Comparison of ENCODE assay signal across 8 cellular contexts in the genomic region with DNA sequence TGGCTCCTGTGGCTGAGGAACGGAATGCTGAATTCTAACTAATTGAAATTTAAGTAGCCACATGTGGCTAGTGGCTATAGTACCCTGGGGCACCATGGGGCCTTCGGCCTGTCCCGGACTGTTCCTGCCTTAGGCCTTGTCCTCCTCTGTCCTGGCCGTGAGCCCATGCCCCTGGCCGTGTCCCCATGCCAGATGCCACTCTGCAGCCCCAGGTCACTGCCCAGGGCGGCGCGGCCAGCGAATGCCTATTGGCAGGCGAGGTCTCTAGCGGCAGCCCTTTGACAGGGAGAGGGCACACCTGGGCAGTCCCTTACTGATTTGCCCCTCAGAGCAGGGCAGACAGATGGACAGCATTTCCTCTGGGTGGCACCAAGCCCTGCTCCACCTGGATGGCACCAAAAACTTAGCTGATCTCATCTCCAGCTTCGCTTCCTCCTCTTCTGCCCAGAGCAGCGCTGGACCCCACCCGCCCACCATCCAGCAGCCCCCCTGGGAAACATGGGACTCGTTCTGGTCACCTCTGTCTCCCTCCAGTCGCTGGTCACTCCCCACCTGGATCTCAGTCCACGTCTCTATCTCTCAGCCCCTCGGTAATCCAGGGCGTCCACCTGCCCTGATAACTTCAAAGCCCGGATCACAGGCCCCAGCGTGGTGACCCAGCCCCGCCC. TPM values are rescaled to one million over a fixed set of nuclear protein-coding genes. Genes with fewer than 3 reads are reported as not detected.
A peak's percentile ranks its signal among the peaks of the same experiment; 100 is the strongest.
DNase-seq lines count a peak whose midpoint lies in the region; ATAC-seq and TF ChIP-seq lines count a peak whose summit lies in the region.

No MANE protein-coding gene starts in this region.

- peak overlapping the region; percentile 51 for H3K27ac ChIP-seq in temporal lobe (ENCODE audit: low read depth, low read length)

- POLR2A ChIA-PET in activated B cell treated with CpG ODN at 0.5 μM for 24 hours (lab: Charles Lee): interaction anchor here (0.6 to 6.1 kb wide), 19 partner anchors 9 to 293 kb away, joined by 3 to 93 read pairs (median 4); partner anchors contain the start of genes ATG16L1 and INPP5D

- TF ChIP-seq CTCF in activated B cell treated with CpG ODN at 0.5 μM for 24 hours (IDR thresholded peaks at IDR 0.05): no peak

- peak; percentile 2 for ATAC-seq in activated B cell treated with CpG ODN at 0.5 μM for 24 hours (ENCODE audit: low read depth)

- intact Hi-C loops in activated CD4-positive, alpha-beta T cell treated with anti-CD3 and anti-CD28 coated beads, Interleukin-2, amount 10 ng/mL, durations not matched to agents 24 days and 14 days (cut with micrococcal nuclease): loop anchor here (1.0 to 10.0 kb wide), 3 partner anchors 86 to 268 kb away; no protein-coding TSS in a partner anchor
- intact Hi-C loops in activated B cell treated with CpG ODN at 0.5 μM for 24 hours (cut with micrococcal nuclease): loop anchor here (1.0 to 5.0 kb wide), 3 partner anchors 56 to 102 kb away; partner anchors contain the start of gene ATG16L1

- peaks cover 58% of the 10 kb centered on the region for H3K4me1 Mint-ChIP-seq in activated CD4-positive, alpha-beta T cell treated with anti-CD3 and anti-CD28 coated beads, Interleukin-2, amount 10 ng/mL, durations not matched to agents 24 days and 14 days
- peaks cover 88% of the 10 kb centered on the region for H3K4me1 Mint-ChIP-seq in activated B cell treated with CpG ODN at 0.5 μM for 24 hours
- peaks cover 62 to 65% of the 10 kb centered on the region in 2 donors for H3K4me1 Mint-ChIP-seq in immature natural killer cell

- peaks cover 18% of the 10 kb centered on the region for H3K36me3 Mint-ChIP-seq in activated CD4-positive, alpha-beta T cell treated with anti-CD3 and anti-CD28 coated beads, Interleukin-2, amount 10 ng/mL, durations not matched to agents 24 days and 14 days (ENCODE audit: low read depth)
- H3K36me3 Mint-ChIP-seq in activated B cell treated with CpG ODN at 0.5 μM for 24 hours (ENCODE audit: low read depth) (peaks cover 23% of the 10 kb centered on the region), immature natural killer cell (peaks cover 0 to 4% (median 0%) of the 10 kb centered on the region in 3 donors)

- no peak for DNase-seq in activated CD4-positive, alpha-beta T cell treated with anti-CD3 and anti-CD28 coated beads, Interleukin-2, amount 10 ng/mL, durations not matched to agents 24 days and 14 days
- DNase-seq in activated CD4-positive, alpha-beta T cell treated with anti-CD3 and anti-CD28 coated beads, Interleukin-2, amount 50 U/mL, for 48 hours: no peak
- DNase-seq in activated B cell treated with CpG ODN at 0.5 μM for 24 hours (no peak), immature natural killer cell (no peak), GM19240 (ENCODE audit: insufficient read length, low spot score) (no peak), NCI-H128 (lab: John Stamatoyannopoulos, UW; ENCODE audit: unreplicated experiment) (no peak), GDM1 (lab: John Stamatoyannopoulos, UW) (no peak)

- H3K4me3 Mint-ChIP-seq in activated CD4-positive, alpha-beta T cell treated with anti-CD3 and anti-CD28 coated beads, Interleukin-2, amount 10 ng/mL, durations not matched to agents 24 days and 14 days: peak overlapping the region; percentile 87
- H3K4me3 Mint-ChIP-seq in activated B cell treated with CpG ODN at 0.5 μM for 24 hours (peak overlapping the region; percentile 93), immature natural killer cell (peak overlapping the region; percentile 77 to 92 (median 88))

- no peaks in the 10 kb centered on the region for H3K27me3 Mint-ChIP-seq in activated CD4-positive, alpha-beta T cell treated with anti-CD3 and anti-CD28 coated beads, Interleukin-2, amount 10 ng/mL, durations not matched to agents 24 days and 14 days
- H3K27me3 Mint-ChIP-seq in activated B cell treated with CpG ODN at 0.5 μM for 24 hours (no peaks in the 10 kb centered on the region), immature natural killer cell (ENCODE audit: low read depth in 3 of 3) (peaks cover 14 to 23% (median 19%) of the 10 kb centered on the region in 3 donors)

- no peaks in the 10 kb centered on the region for H3K9me3 Mint-ChIP-seq in activated CD4-positive, alpha-beta T cell treated with anti-CD3 and anti-CD28 coated beads, Interleukin-2, amount 10 ng/mL, durations not matched to agents 24 days and 14 days
- H3K9me3 Mint-ChIP-seq in activated B cell treated with CpG ODN at 0.5 μM for 24 hours: no peaks in the 10 kb centered on the region
- H3K9me3 Mint-ChIP-seq in immature natural killer cell: no peaks in the 10 kb centered on the region

- CTCF ChIA-PET in activated B cell treated with CpG ODN at 0.5 μM for 24 hours (lab: Charles Lee): interaction anchor here (1.0 to 2.1 kb wide), 6 partner anchors 10 to 31 kb away, joined by 3 to 7 read pairs (median 4); no protein-coding TSS in a partner anchor

- peak overlapping the region; percentile 86 for H3K27ac Mint-ChIP-seq in activated CD4-positive, alpha-beta T cell treated with anti-CD3 and anti-CD28 coated beads, Interleukin-2, amount 10 ng/mL, durations not matched to agents 24 days and 14 days
- H3K27ac Mint-ChIP-seq in activated B cell treated with CpG ODN at 0.5 μM for 24 hours (peak overlapping the region; percentile 100), immature natural killer cell (peak overlapping the region; percentile 45 to 95 (median 80))

RNA-seq across cellular contexts. Expression of gene DGKD, which starts 1.1 kb away (rescaled TPM):
- 49.1 and 52.8 TPM in 2 replicates for total RNA-seq in activated CD4-positive, alpha-beta T cell treated with anti-CD3 and anti-CD28 coated beads, Interleukin-2, amount 10 ng/mL, durations not matched to agents 24 days and 14 days
- total RNA-seq in activated B cell treated with CpG ODN at 0.5 μM for 24 hours (140 and 188 TPM in 2 replicates), temporal lobe (51.6 TPM)
- 10 to 100 TPM; 15.9 to 60.6 (median 21.3) TPM for polyA plus RNA-seq in immature natural killer cell

RNA-seq across cellular contexts. Expression of gene SAG, which starts 45.6 kb away (rescaled TPM):
- not detected in 2 replicates for total RNA-seq in activated CD4-positive, alpha-beta T cell treated with anti-CD3 and anti-CD28 coated beads, Interleukin-2, amount 10 ng/mL, durations not matched to agents 24 days and 14 days
- 0.04 TPM in 1 of 2 replicates, not detected in the other for total RNA-seq in activated B cell treated with CpG ODN at 0.5 μM for 24 hours
- not detected for polyA plus RNA-seq in immature natural killer cell
- total RNA-seq in temporal lobe: not detected
